In genomic region chr10:50404021-50404823, GRCh38 we compare ENCODE assay signal across 24 cellular contexts.
"Had no signal": no experiment of that assay in that cellular context is flagged by ENCODE, and none has a peak within 500 bp of the region (broad histone marks: within the 10 kb centered on the region; RNA-seq: fewer than 3 reads in every experiment).

No MANE protein-coding gene starts in this region.

- H3K27ac ChIP-seq: brain microvascular endothelial cell, esophagus muscularis mucosa, lower lobe of right lung, suprapubic skin, transverse colon, vagina had no signal

- H3K36me3 ChIP-seq: brain microvascular endothelial cell, esophagus muscularis mucosa, lower lobe of right lung, suprapubic skin, transverse colon, vagina had no signal

- DNase-seq: activated CD4-positive, alpha-beta memory T cell treated with anti-CD3 and anti-CD28 coated beads, Interleukin-2, amount 10 ng/mL, durations not matched to agents 7 days and 5 days; activated CD4-positive, alpha-beta T cell treated with anti-CD3 and anti-CD28 coated beads for 48 hours; activated CD4-positive, CD25-positive, alpha-beta regulatory T cell; activated CD8-positive, alpha-beta memory T cell treated with anti-CD3 and anti-CD28 coated beads, Interleukin-2, amount 10 ng/mL, durations not matched to agents 7 days and 5 days; activated naive CD4-positive, alpha-beta T cell; activated T-cell treated with anti-CD3 and anti-CD28 coated beads, Interleukin-2, amount 50 U/mL, for 1 hour; anterior cingulate cortex; brain microvascular endothelial cell; central memory CD4-positive, alpha-beta T cell; cortex of kidney; left cardiac atrium; lower lobe of right lung; nephron progenitor cell; nucleus accumbens; posterior cingulate gyrus; stimulated activated CD4-positive, alpha-beta T cell treated with anti-CD3 and anti-CD28 coated beads, Interleukin-2, amount 100 ng/mL, for 24 hours; stimulated activated naive CD8-positive, alpha-beta T cell treated with anti-CD3 and anti-CD28 coated beads, Interleukin-15, Interleukin-2, amounts not matched to agents 100 U/mL and 50 U/mL, for 24 hours; transverse colon had no signal

- H3K27me3 ChIP-seq: brain microvascular endothelial cell, esophagus muscularis mucosa, suprapubic skin, transverse colon, vagina had no signal

- ATAC-seq: activated CD8-positive, alpha-beta memory T cell treated with anti-CD3 and anti-CD28 coated beads, Interleukin-2, amount 10 ng/mL, durations not matched to agents 7 days and 5 days; activated T-helper 17 cell treated with anti-CD3 and anti-CD28 coated beads, Interleukin-2, amount 50 U/mL, for 72 hours; left cardiac atrium; lower lobe of right lung; stimulated activated naive CD8-positive, alpha-beta T cell treated with anti-CD3 and anti-CD28 coated beads, Interleukin-15, Interleukin-2, amounts not matched to agents 100 U/mL and 50 U/mL, for 24 hours had no signal

- H3K4me1 ChIP-seq: esophagus muscularis mucosa, suprapubic skin, transverse colon, vagina had no signal

- H3K27me3 Mint-ChIP-seq: activated CD4-positive, alpha-beta memory T cell treated with anti-CD3 and anti-CD28 coated beads, Interleukin-2, amount 10 ng/mL, durations not matched to agents 7 days and 5 days; activated CD8-positive, alpha-beta memory T cell treated with anti-CD3 and anti-CD28 coated beads, Interleukin-2, amount 10 ng/mL, durations not matched to agents 7 days and 5 days; activated T-helper 17 cell treated with anti-CD3 and anti-CD28 coated beads, Interleukin-2, amount 50 U/mL, for 72 hours had no signal

- H3K27ac Mint-ChIP-seq: activated CD4-positive, alpha-beta memory T cell treated with anti-CD3 and anti-CD28 coated beads, Interleukin-2, amount 10 ng/mL, durations not matched to agents 7 days and 5 days; activated CD8-positive, alpha-beta memory T cell treated with anti-CD3 and anti-CD28 coated beads, Interleukin-2, amount 10 ng/mL, durations not matched to agents 7 days and 5 days; activated T-helper 17 cell treated with anti-CD3 and anti-CD28 coated beads, Interleukin-2, amount 50 U/mL, for 72 hours; nephron progenitor cell; T-helper 2 cell treated with Interferon-gamma antibody and Interleukin-4, amounts not matched to agents 5 μg/mL and 100 μg/mL, for 36 hours had no signal

- H3K9me3 ChIP-seq: suprapubic skin, transverse colon, vagina had no signal

- FAIRE-seq: endothelial cell of umbilical vein had no signal

- H3K4me3 Mint-ChIP-seq: activated CD4-positive, alpha-beta memory T cell treated with anti-CD3 and anti-CD28 coated beads, Interleukin-2, amount 10 ng/mL, durations not matched to agents 7 days and 5 days; activated CD8-positive, alpha-beta memory T cell treated with anti-CD3 and anti-CD28 coated beads, Interleukin-2, amount 10 ng/mL, durations not matched to agents 7 days and 5 days; activated T-helper 17 cell treated with anti-CD3 and anti-CD28 coated beads, Interleukin-2, amount 50 U/mL, for 72 hours; nephron progenitor cell; T-helper 2 cell treated with Interferon-gamma antibody and Interleukin-4, amounts not matched to agents 5 μg/mL and 100 μg/mL, for 36 hours had no signal

- H3K4me3 ChIP-seq: esophagus muscularis mucosa, lower lobe of right lung, suprapubic skin, transverse colon, vagina had no signal

- H3K4me1 Mint-ChIP-seq: nephron progenitor cell had no signal

- H3K9me3 Mint-ChIP-seq: activated T-helper 17 cell treated with anti-CD3 and anti-CD28 coated beads, Interleukin-2, amount 50 U/mL, for 72 hours; T-helper 2 cell treated with Interferon-gamma antibody and Interleukin-4, amounts not matched to agents 5 μg/mL and 100 μg/mL, for 36 hours had no signal
